In the genomic region with DNA sequence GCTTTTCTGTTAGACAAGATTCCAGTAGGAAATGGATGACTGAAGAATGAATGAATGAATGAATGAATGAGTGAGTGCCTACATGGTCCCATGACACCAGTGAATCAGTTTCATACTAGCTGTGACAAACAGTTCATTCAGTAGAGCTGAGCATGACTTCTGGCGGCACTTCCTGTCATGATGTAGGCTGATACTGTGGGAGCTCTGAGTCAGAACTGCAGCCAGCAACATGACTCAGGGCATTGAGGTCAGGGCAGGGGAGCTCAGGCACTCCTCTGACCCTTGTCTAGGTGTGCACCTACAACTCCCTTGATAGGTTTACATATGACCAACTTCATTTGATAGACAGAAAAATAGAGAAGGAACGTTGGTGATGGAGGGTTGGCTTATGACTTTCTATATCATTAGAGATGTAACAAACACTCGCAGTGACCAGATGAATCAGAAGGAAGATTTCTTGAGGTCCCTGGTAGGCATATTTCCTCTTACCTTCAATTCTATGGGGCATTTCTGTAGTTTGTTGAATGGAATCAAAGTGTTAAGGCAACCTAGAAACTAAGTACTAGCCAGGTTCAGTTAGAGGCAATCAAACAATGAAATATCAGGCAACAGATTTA, we compare ENCODE assay signal across 8 cellular contexts.
DNase-seq lines count a peak whose midpoint lies in the region; TF ChIP-seq lines count a peak whose summit lies in the region.

No MANE protein-coding gene starts in this region.

- no peak overlapping the region for H3K4me3 ChIP-seq in fibroblast of villous mesenchyme (ENCODE audit: low read depth, low read length)

- TF ChIP-seq CTCF in fibroblast of villous mesenchyme (IDR thresholded peaks at IDR 0.05; ENCODE audit: insufficient read depth, low read depth, low read length) = no peak

- peak; percentile 80 for DNase-seq in GM04504 (ENCODE audit: low read depth)
- DNase-seq in GOT3 (lab: John Stamatoyannopoulos, UW) = peak; percentile 5
- DNase-seq in LoVo (ENCODE audit: low spot score) = peak; percentile 86
- peak; percentile 45 for DNase-seq in activated CD8-positive, alpha-beta memory T cell treated with anti-CD3 and anti-CD28 coated beads, Interleukin-2, amount 50 U/mL, for 24 hours (ENCODE audit: extremely low read depth)
- peak; percentile 86 for DNase-seq in fibroblast of villous mesenchyme (ENCODE audit: low read depth)
- DNase-seq in stimulated activated CD4-positive, alpha-beta T cell treated with anti-CD3 and anti-CD28 coated beads, Interleukin-12 subunit alpha, Interleukin-12 subunit beta, amount 100 ng/mL, for 48 hours (ENCODE audit: low read depth in 2 of 3, low spot score in 1 of 3) = peak; percentile 58 to 77 (median 62)
- DNase-seq in NCI-H510A treated with DMSO at 0.1 percent for 48 hours (lab: John Stamatoyannopoulos, UW) = no peak
- no peak for DNase-seq in NCI-H1092 (lab: John Stamatoyannopoulos, UW)

Comparison
In these comparisons a context has a peak if more than half of its experiments do, and no peak if none do; other contexts are left out.
1. DNase-seq: peak in GM04504 (single experiment), GOT3 (single experiment), LoVo (single experiment), activated CD8-positive, alpha-beta memory T cell treated with anti-CD3 and anti-CD28 coated beads, Interleukin-2, amount 50 U/mL, for 24 hours (single experiment), fibroblast of villous mesenchyme (single experiment) and stimulated activated CD4-positive, alpha-beta T cell treated with anti-CD3 and anti-CD28 coated beads, Interleukin-12 subunit alpha, Interleukin-12 subunit beta, amount 100 ng/mL, for 48 hours (3 of 3); none in NCI-H510A treated with DMSO at 0.1 percent for 48 hours (single experiment) and NCI-H1092 (single experiment).